1 cellular context compared by ENCODE assay signal in the genomic region with DNA sequence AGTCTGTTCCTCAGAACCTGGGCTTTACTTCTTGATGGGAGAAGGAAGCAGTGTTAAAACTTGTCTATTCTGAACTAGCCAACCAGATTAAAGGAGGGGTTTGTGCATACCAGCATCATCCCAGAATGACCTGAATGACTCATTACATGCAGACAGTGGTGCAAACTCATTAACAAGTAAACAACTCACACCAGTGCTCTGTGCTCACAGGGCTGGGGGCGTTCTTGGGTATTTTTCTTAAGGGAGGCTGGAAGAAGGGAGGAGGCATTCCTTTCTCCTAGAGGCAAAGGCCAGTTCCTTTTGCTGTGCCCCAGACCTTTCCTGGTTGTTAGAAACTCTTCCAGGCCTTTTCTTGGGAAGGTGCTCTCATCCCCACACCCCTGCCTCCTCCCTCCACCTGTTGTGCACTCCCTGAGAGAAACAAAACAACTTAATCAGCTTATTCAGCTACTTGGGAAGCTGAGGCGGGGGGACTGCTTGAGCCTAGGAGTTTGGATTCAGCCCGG. TPM values are rescaled to one million over a fixed set of nuclear protein-coding genes. Genes with fewer than 3 reads are reported as not detected.
"Had no signal": no experiment of that assay in that cellular context is flagged by ENCODE, and none has a peak within 500 bp of the region (broad histone marks: within the 10 kb centered on the region; RNA-seq: fewer than 3 reads in every experiment).

No MANE protein-coding gene starts in this region.

RNA-seq across cellular contexts. Expression of a gene that starts 6.8 kb away (rescaled TPM):
- total RNA-seq: thoracic aorta had no signal
